1 cellular context compared by ENCODE assay signal in genomic region chr1:31434101-31434871, GRCh38.
TF ChIP-seq lines count a peak whose summit lies in the region.

No MANE protein-coding gene starts in this region.

TF ChIP-seq in HepG2, 621 proteins besides CTCF, POLR2A, EP300 and RAD21 (continued from another document and continues in another):
- TF ChIP-seq HBP1 (CRISPR knock-in tag; IDR thresholded peaks at IDR 0.05; ENCODE audit: low read depth): no peak
- no peak for TF ChIP-seq MYPOP (CRISPR knock-in tag; IDR thresholded peaks at IDR 0.05)
- no peak for TF ChIP-seq FOXA1 (IDR thresholded peaks at IDR 0.05)
- no peak for TF ChIP-seq FOXA1 (CRISPR knock-in tag; IDR thresholded peaks at IDR 0.05)
- TF ChIP-seq ZHX1 (CRISPR knock-in tag; IDR thresholded peaks at IDR 0.05; ENCODE audit: low read depth): no peak
- no peak for TF ChIP-seq MTA3 (CRISPR knock-in tag; IDR thresholded peaks at IDR 0.05)
- TF ChIP-seq ZNF691 (CRISPR knock-in tag; IDR thresholded peaks at IDR 0.05; ENCODE audit: borderline replicate concordance, low read depth): peak; percentile 58; the same call in 1 of the 2 replicates
- no peak for TF ChIP-seq ZNF431 (CRISPR knock-in tag; IDR thresholded peaks at IDR 0.05; ENCODE audit: borderline replicate concordance, low read depth)
- TF ChIP-seq UBTF (CRISPR knock-in tag; IDR thresholded peaks at IDR 0.05): peak; percentile 57; the same call in 1 of the 2 replicates
- TF ChIP-seq ZFP1 (CRISPR knock-in tag; IDR thresholded peaks at IDR 0.05): no peak; the same call in 1 of the 2 replicates
- TF ChIP-seq ZNF619 (CRISPR knock-in tag; IDR thresholded peaks at IDR 0.05): peak; percentile 45; the same call in 1 of the 2 replicates
- no peak; the same call in 1 of the 2 replicates for TF ChIP-seq ZNF572 (CRISPR knock-in tag; IDR thresholded peaks at IDR 0.05)
- no peak for TF ChIP-seq TFDP2 (CRISPR knock-in tag; IDR thresholded peaks at IDR 0.05)
- TF ChIP-seq IRX3 (CRISPR knock-in tag; IDR thresholded peaks at IDR 0.05; ENCODE audit: borderline replicate concordance, low read depth): no peak
- peak; percentile 81 for TF ChIP-seq BCL3 (CRISPR knock-in tag; IDR thresholded peaks at IDR 0.05)
- no peak for TF ChIP-seq NPAS2 (CRISPR knock-in tag; IDR thresholded peaks at IDR 0.05; ENCODE audit: borderline replicate concordance)
- 0 out of 2 replicates have a peak, but pooled peaks have one; percentile 33 for TF ChIP-seq ZSCAN29 (CRISPR knock-in tag; conservative IDR thresholded peaks at IDR 0.05)
- TF ChIP-seq HNF1A (IDR thresholded peaks at IDR 0.05; ENCODE audit: low read depth): peak; percentile 61; the same call in 1 of the 2 replicates
- TF ChIP-seq HNF1A (CRISPR knock-in tag; IDR thresholded peaks at IDR 0.05; ENCODE audit: borderline replicate concordance): peak; percentile 67; the same call in 1 of the 2 replicates
- TF ChIP-seq ZNF18 (CRISPR knock-in tag; IDR thresholded peaks at IDR 0.05; ENCODE audit: insufficient replicate concordance): peak; percentile 75
- no peak for TF ChIP-seq CENPT (CRISPR knock-in tag; IDR thresholded peaks at IDR 0.05; ENCODE audit: low read depth)
- 0 out of 2 replicates have a peak, but pooled peaks have one; percentile 39 for TF ChIP-seq ZNF546 (CRISPR knock-in tag; conservative IDR thresholded peaks at IDR 0.05)
- TF ChIP-seq MED13 (CRISPR knock-in tag; IDR thresholded peaks at IDR 0.05): no peak
- no peak for TF ChIP-seq HMGXB3 (CRISPR knock-in tag; IDR thresholded peaks at IDR 0.05; ENCODE audit: borderline replicate concordance)
- TF ChIP-seq ZNF280D (CRISPR knock-in tag; IDR thresholded peaks at IDR 0.05): no peak; the same call in 1 of the 2 replicates
